ENCODE assay signal across 8 cellular contexts in the genomic region with DNA sequence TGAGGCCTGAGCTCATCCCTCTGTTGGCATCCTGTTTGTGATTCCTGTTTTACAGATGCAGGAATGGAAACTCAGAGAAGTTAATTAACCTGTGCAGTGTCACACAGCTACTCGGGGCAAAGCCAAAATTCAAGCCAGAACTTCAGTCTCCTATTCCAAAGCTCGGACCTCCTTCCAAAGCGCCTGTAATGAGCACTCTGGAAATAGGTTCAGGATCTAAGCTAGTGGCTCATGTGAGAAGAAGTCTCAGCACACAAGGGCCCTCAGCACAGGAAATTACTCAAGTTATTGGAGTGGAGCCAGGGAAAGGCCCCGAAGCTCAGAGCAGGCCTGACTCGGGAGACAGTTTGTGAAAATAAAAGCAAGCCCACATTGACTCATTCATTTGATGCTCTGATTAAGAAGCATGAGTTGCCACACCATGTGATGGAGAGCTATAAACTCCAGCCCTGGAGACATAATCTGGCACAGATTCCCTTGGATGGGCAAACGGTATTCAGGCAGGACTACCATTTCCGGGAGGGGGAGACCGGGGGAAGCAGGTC. TPM values are rescaled to one million over a fixed set of nuclear protein-coding genes. Genes with fewer than 3 reads are reported as not detected.
DNase-seq lines count a peak whose midpoint lies in the region; ATAC-seq and TF ChIP-seq lines count a peak whose summit lies in the region.

No MANE protein-coding gene starts in this region.

- H3K27me3 ChIP-seq in DND-41 (ENCODE audit: insufficient read depth, low read length, poor library complexity): peaks cover 11% of the 10 kb centered on the region
- H3K27me3 ChIP-seq in HCT116 (ENCODE audit: insufficient read depth, low read length): no peaks in the 10 kb centered on the region

- peak overlapping the region; percentile 39 for H3K4me3 Mint-ChIP-seq in activated CD4-positive, alpha-beta T cell treated with anti-CD3 and anti-CD28 coated beads, Interleukin-2, amount 10 ng/mL, durations not matched to agents 24 days and 14 days

- no peak overlapping the region for H3K4me2 ChIP-seq in DND-41 (ENCODE audit: insufficient read depth, low read length)
- peak overlapping the region; percentile 68 for H3K4me2 ChIP-seq in HCT116 (ENCODE audit: low read length)

- no peaks in the 10 kb centered on the region for H3K9me3 ChIP-seq in DND-41 (ENCODE audit: insufficient read depth, low read length, severe bottlenecking)
- no peaks in the 10 kb centered on the region for H3K9me3 ChIP-seq in HCT116 (ENCODE audit: control insufficient read depth in 1 of 2, insufficient read depth in 1 of 2, low read depth in 1 of 2, low read length in 2 of 2)
- no peaks in the 10 kb centered on the region for H3K9me3 ChIP-seq in mesodermal cell (ENCODE audit: control insufficient read depth, low read length)

- H3K79me2 ChIP-seq in DND-41 (ENCODE audit: insufficient read depth, low read length): no peaks in the 10 kb centered on the region
- no peaks in the 10 kb centered on the region for H3K79me2 ChIP-seq in HCT116 (ENCODE audit: insufficient read depth, low read length)

- intact Hi-C loops in HCT116 (cut with micrococcal nuclease): no loop called here
- intact Hi-C loops in activated CD4-positive, alpha-beta T cell treated with anti-CD3 and anti-CD28 coated beads, Interleukin-2, amount 10 ng/mL, durations not matched to agents 24 days and 14 days (cut with micrococcal nuclease): loop anchor here (1.0 kb wide), 2 partner anchors 29 to 49 kb away; no protein-coding TSS in a partner anchor

- TF ChIP-seq POLR2A in HCT116 (IDR thresholded peaks at IDR 0.05; ENCODE audit: borderline replicate concordance, extremely low read depth, insufficient read depth, insufficient read length): no peak

- H3K27ac ChIP-seq in DND-41 (ENCODE audit: low read length): no peak overlapping the region
- H3K27ac ChIP-seq in HCT116 (ENCODE audit: low read depth, low read length): peak overlapping the region; percentile 56; the same call in 1 of the 2 replicates
- peak overlapping the region; percentile 48 for H3K27ac ChIP-seq in cingulate gyrus (ENCODE audit: low read depth, low read length)
- H3K27ac ChIP-seq in mesodermal cell (ENCODE audit: low read depth, low read length, severe bottlenecking): peak overlapping the region; percentile 81

- WGBS in mesodermal cell (ENCODE audit: insufficient coverage in 2 of 2), 2 experiments: 74 to 76% methylated on average over 5 to 6 of the region's 8 CpGs

- H3K36me3 Mint-ChIP-seq in activated CD4-positive, alpha-beta T cell treated with anti-CD3 and anti-CD28 coated beads, Interleukin-2, amount 10 ng/mL, durations not matched to agents 24 days and 14 days (ENCODE audit: low read depth): no peaks in the 10 kb centered on the region

- H3K9me3 Mint-ChIP-seq in activated CD4-positive, alpha-beta T cell treated with anti-CD3 and anti-CD28 coated beads, Interleukin-2, amount 10 ng/mL, durations not matched to agents 24 days and 14 days: no peaks in the 10 kb centered on the region

- H2AFZ ChIP-seq in DND-41 (ENCODE audit: low read depth, low read length): no peak overlapping the region
- H2AFZ ChIP-seq in HCT116 (ENCODE audit: low read depth, low read length, poor library complexity, severe bottlenecking): peak overlapping the region; percentile 75

- no peaks in the 10 kb centered on the region for H3K27me3 Mint-ChIP-seq in activated CD4-positive, alpha-beta T cell treated with anti-CD3 and anti-CD28 coated beads, Interleukin-2, amount 10 ng/mL, durations not matched to agents 24 days and 14 days

- TF ChIP-seq CTCF in DND-41 (IDR thresholded peaks at IDR 0.05; ENCODE audit: borderline replicate concordance, extremely low read depth, low read length, poor library complexity, severe bottlenecking): no peak
- no peak for TF ChIP-seq CTCF in HCT116 (IDR thresholded peaks at IDR 0.05 in 2 of 3, conservative IDR thresholded peaks at IDR 0.05 in 1 of 3; ENCODE audit: borderline replicate concordance in 1 of 3, insufficient read depth in 1 of 3, low read depth in 2 of 3, low read length in 2 of 3)

- CTCF ChIA-PET in HCT116 (lab: Charles Lee): interaction anchor here (1.0 to 1.2 kb wide), 3 partner anchors 8 to 74 kb away, joined by 3 to 6 read pairs (median 4); no protein-coding TSS in a partner anchor

- peaks cover 31% of the 10 kb centered on the region for H3K4me1 Mint-ChIP-seq in activated CD4-positive, alpha-beta T cell treated with anti-CD3 and anti-CD28 coated beads, Interleukin-2, amount 10 ng/mL, durations not matched to agents 24 days and 14 days

- H3K4me3 ChIP-seq in DND-41 (ENCODE audit: low read depth in 1 of 2, low read length in 2 of 2) (no peak overlapping the region), HCT116 (replicated peaks in 1 of 2; ENCODE audit: low read depth in 1 of 2, low read length in 2 of 2) (0 out of 4 replicates have a peak overlapping the region, but pooled peaks of 1 of the 2 experiments have one; percentile 10), mesodermal cell (ENCODE audit: extremely low read depth, insufficient read depth, low read length, poor library complexity, severe bottlenecking) (no peak overlapping the region)

- H3K9ac ChIP-seq in DND-41 (ENCODE audit: low read depth, low read length): no peak overlapping the region
- H3K9ac ChIP-seq in HCT116 (ENCODE audit: low read length): peak overlapping the region; percentile 38

- BruUV-seq in HCT116 (replicated peaks; lab: Mats Ljungman, UMichigan): no TSS peak

- RAD21 ChIA-PET in HCT116 (lab: Charles Lee; ENCODE audit: low non-redundant PET in 1 of 2, low total read pairs in 2 of 2, uncharacterized antibody in 2 of 2, unreplicated experiment in 2 of 2): no interaction called here

- H3K36me3 ChIP-seq in DND-41 (ENCODE audit: insufficient read depth, low read length) (no peaks in the 10 kb centered on the region), HCT116 (ENCODE audit: control insufficient read depth in 1 of 2, insufficient read depth in 2 of 2, low read length in 2 of 2) (no peaks in the 10 kb centered on the region), mesodermal cell (ENCODE audit: control insufficient read depth, insufficient read depth, low read length) (no peaks in the 10 kb centered on the region)

- DNase-seq in DND-41: peak; percentile 23
- peak; percentile 88 for DNase-seq in HCT116 (ENCODE audit: low read depth, low spot score)
- peak; percentile 72 for DNase-seq in NCI-H1694 treated with DMSO at 0.1 percent for 48 hours (lab: John Stamatoyannopoulos, UW)
- DNase-seq in activated CD4-positive, alpha-beta T cell treated with anti-CD3 and anti-CD28 coated beads, Interleukin-2, amount 10 ng/mL, durations not matched to agents 24 days and 14 days: peak; percentile 78
- DNase-seq in stimulated activated CD8-positive, alpha-beta memory T cell treated with anti-CD3 and anti-CD28 coated beads, Interleukin-7, amount 100 ng/mL, for 24 hours (ENCODE audit: low read depth): peak; percentile 29
- no peak for DNase-seq in cerebellar nuclear complex (lab: John Stamatoyannopoulos, UW)

- H3K9me2 ChIP-seq in HCT116 (ENCODE audit: insufficient read depth): no peaks in the 10 kb centered on the region

- TF ChIP-seq RAD21 in HCT116 (IDR thresholded peaks at IDR 0.05; ENCODE audit: low read depth): peak; percentile 6; the same call in 1 of the 2 replicates

- ATAC-seq in DND-41 (ENCODE audit: insufficient read depth, low read depth) (peak; percentile 68; the same call in 2 of the 3 replicates), HCT116 (peak; percentile 80)

- no peaks in the 10 kb centered on the region for H4K20me1 ChIP-seq in DND-41 (ENCODE audit: insufficient read depth, low read length)
- H4K20me1 ChIP-seq in HCT116 (ENCODE audit: insufficient read depth): no peaks in the 10 kb centered on the region

- H3K4me1 ChIP-seq in DND-41 (ENCODE audit: insufficient read depth, low read length) (no peaks in the 10 kb centered on the region), HCT116 (ENCODE audit: control insufficient read depth in 1 of 2, insufficient read depth in 2 of 2, low read length in 2 of 2) (peaks cover 15 to 55% of the 10 kb centered on the region in 2 experiments), mesodermal cell (ENCODE audit: control insufficient read depth, insufficient read depth, low read length, poor library complexity, severe bottlenecking) (peaks cover 52% of the 10 kb centered on the region)

- POLR2A ChIA-PET in HCT116 (lab: Charles Lee): interaction anchor here (0.6 to 1.3 kb wide), 3 partner anchors 8 to 413 kb away, joined by 3 to 4 read pairs (median 3); a partner anchor contains a TSS

- peak overlapping the region; percentile 82 for H3K27ac Mint-ChIP-seq in activated CD4-positive, alpha-beta T cell treated with anti-CD3 and anti-CD28 coated beads, Interleukin-2, amount 10 ng/mL, durations not matched to agents 24 days and 14 days

TF ChIP-seq in HCT116, 20 proteins besides CTCF, POLR2A, EP300 and RAD21 (continues in another document):
- TF ChIP-seq, protein P1, sequence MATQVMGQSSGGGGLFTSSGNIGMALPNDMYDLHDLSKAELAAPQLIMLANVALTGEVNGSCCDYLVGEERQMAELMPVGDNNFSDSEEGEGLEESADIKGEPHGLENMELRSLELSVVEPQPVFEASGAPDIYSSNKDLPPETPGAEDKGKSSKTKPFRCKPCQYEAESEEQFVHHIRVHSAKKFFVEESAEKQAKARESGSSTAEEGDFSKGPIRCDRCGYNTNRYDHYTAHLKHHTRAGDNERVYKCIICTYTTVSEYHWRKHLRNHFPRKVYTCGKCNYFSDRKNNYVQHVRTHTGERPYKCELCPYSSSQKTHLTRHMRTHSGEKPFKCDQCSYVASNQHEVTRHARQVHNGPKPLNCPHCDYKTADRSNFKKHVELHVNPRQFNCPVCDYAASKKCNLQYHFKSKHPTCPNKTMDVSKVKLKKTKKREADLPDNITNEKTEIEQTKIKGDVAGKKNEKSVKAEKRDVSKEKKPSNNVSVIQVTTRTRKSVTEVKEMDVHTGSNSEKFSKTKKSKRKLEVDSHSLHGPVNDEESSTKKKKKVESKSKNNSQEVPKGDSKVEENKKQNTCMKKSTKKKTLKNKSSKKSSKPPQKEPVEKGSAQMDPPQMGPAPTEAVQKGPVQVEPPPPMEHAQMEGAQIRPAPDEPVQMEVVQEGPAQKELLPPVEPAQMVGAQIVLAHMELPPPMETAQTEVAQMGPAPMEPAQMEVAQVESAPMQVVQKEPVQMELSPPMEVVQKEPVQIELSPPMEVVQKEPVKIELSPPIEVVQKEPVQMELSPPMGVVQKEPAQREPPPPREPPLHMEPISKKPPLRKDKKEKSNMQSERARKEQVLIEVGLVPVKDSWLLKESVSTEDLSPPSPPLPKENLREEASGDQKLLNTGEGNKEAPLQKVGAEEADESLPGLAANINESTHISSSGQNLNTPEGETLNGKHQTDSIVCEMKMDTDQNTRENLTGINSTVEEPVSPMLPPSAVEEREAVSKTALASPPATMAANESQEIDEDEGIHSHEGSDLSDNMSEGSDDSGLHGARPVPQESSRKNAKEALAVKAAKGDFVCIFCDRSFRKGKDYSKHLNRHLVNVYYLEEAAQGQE (IDR thresholded peaks at IDR 0.05; ENCODE audit: low read depth): no peak
- TF ChIP-seq CBX3 (IDR thresholded peaks at IDR 0.05; ENCODE audit: low read depth): peak; percentile 65; the same call in 1 of the 2 replicates

RNA-seq across cellular contexts. Expression of a gene that starts 50.6 kb away (rescaled TPM):
- total RNA-seq in HCT116 (2021; ENCODE audit: unreplicated experiment): 6.6 TPM
- 2.4 and 2.6 TPM in 2 replicates for polyA plus RNA-seq in HCT116 (2012)
- total RNA-seq in activated CD4-positive, alpha-beta T cell treated with anti-CD3 and anti-CD28 coated beads, Interleukin-2, amount 10 ng/mL, durations not matched to agents 24 days and 14 days: 94.5 and 106 TPM in 2 replicates
- polyA plus RNA-seq in mesodermal cell (2013, experiment 1 of 2): 2.9 TPM
- 3.1 TPM for polyA plus RNA-seq in mesodermal cell (2013, experiment 2 of 2)

Comparison
In these comparisons a context has a peak if more than half of its experiments do, and no peak if none do; other contexts are left out.
1. DNase-seq: peak in DND-41 (single experiment), HCT116 (single experiment), NCI-H1694 treated with DMSO at 0.1 percent for 48 hours (single experiment), activated CD4-positive, alpha-beta T cell treated with anti-CD3 and anti-CD28 coated beads, Interleukin-2, amount 10 ng/mL, durations not matched to agents 24 days and 14 days (single experiment) and stimulated activated CD8-positive, alpha-beta memory T cell treated with anti-CD3 and anti-CD28 coated beads, Interleukin-7, amount 100 ng/mL, for 24 hours (single experiment); none in cerebellar nuclear complex (0 of 2).
2. RNA of a gene that starts 50.6 kb away (total RNA-seq): 94.5 to 106 TPM in activated CD4-positive, alpha-beta T cell treated with anti-CD3 and anti-CD28 coated beads, Interleukin-2, amount 10 ng/mL, durations not matched to agents 24 days and 14 days; 6.6 TPM in HCT116 (single experiment); every median in the first group is over 10 times any median in the second.